In genomic region chr5:139765409-139766217, GRCh38 we compare ENCODE assay signal across 8 cellular contexts. TPM values are rescaled to one million over a fixed set of nuclear protein-coding genes. Genes with fewer than 3 reads are reported as not detected.
DNase-seq lines count a peak whose midpoint lies in the region; ATAC-seq and TF ChIP-seq lines count a peak whose summit lies in the region.

No MANE protein-coding gene starts in this region.

- no peak for TF ChIP-seq POLR2A in upper lobe of left lung (IDR thresholded peaks at IDR 0.05)

- DNase-seq in DMS79 treated with DMSO at 0.1 percent for 48 hours (lab: John Stamatoyannopoulos, UW) = peak; percentile 41
- peak; percentile 50 for DNase-seq in KG1 (lab: John Stamatoyannopoulos, UW)
- DNase-seq in activated naive CD8-positive, alpha-beta T cell treated with anti-CD3 and anti-CD28 coated beads, Interleukin-2, amount 50 U/mL, for 16 hours (ENCODE audit: low read depth, low spot score) = peak; percentile 56
- DNase-seq in cardiac septum (ENCODE audit: low spot score) = peak; percentile 90
- DNase-seq in pons (ENCODE audit: low spot score) = peak; percentile 81
- peak; percentile 80 to 96 for DNase-seq in upper lobe of left lung

- ATAC-seq in GM21619 (IDR thresholded peaks at IDR 0.05; ENCODE audit: unreplicated experiment) (peak; percentile 84), SK-N-SH treated with all-trans-retinoic acid at 6 μM for 48 hours (peak; percentile 93), upper lobe of left lung (ENCODE audit: low FRiP score in 2 of 2) (peak; percentile 91 to 95)

- H3K36me3 ChIP-seq in upper lobe of left lung = no peaks in the 10 kb centered on the region

- peaks cover 0 to 23% (median 9%) of the 10 kb centered on the region in 4 donors for H3K4me1 ChIP-seq in upper lobe of left lung

- intact Hi-C loops in cardiac septum (cut with DNase I) = loop anchor here (1.0 to 10.0 kb wide), 3 partner anchors 68 to 341 kb away; no protein-coding TSS in a partner anchor

- H3K9me3 ChIP-seq in upper lobe of left lung = no peaks in the 10 kb centered on the region

- H3K27ac ChIP-seq in upper lobe of left lung = peak overlapping the region in 1 of 4 donors; percentile 74

- TF ChIP-seq EP300 in upper lobe of left lung (IDR thresholded peaks at IDR 0.05) = no peak

- peaks cover 0 to 8% (median 7%) of the 10 kb centered on the region in 4 donors for H3K27me3 ChIP-seq in upper lobe of left lung

- peak overlapping the region; percentile 46 to 72 (median 58) for H3K4me3 ChIP-seq in upper lobe of left lung

- WGBS in upper lobe of left lung, 2 donors = 11 to 29% methylated on average over 13 to 36 of the region's 46 CpGs

- TF ChIP-seq CTCF in upper lobe of left lung (IDR thresholded peaks at IDR 0.05) = peak; percentile 94 to 99 (median 99)

TF ChIP-seq in SK-N-SH treated with all-trans-retinoic acid at 6 μM for 48 hours, 23 proteins besides CTCF, POLR2A, EP300 and RAD21:
- TF ChIP-seq SNAI2 (CRISPR knock-in tag; IDR thresholded peaks at IDR 0.05) = no peak
- TF ChIP-seq BACH2 (CRISPR knock-in tag; IDR thresholded peaks at IDR 0.05; ENCODE audit: borderline replicate concordance) = no peak
- TF ChIP-seq CREB5 (CRISPR knock-in tag; IDR thresholded peaks at IDR 0.05; ENCODE audit: low read depth) = no peak
- no peak for TF ChIP-seq RARB (CRISPR knock-in tag; IDR thresholded peaks at IDR 0.05)
- no peak for TF ChIP-seq ZNF8 (CRISPR knock-in tag; IDR thresholded peaks at IDR 0.05)
- no peak for TF ChIP-seq ZNF565 (CRISPR knock-in tag; conservative IDR thresholded peaks at IDR 0.05; ENCODE audit: low read depth)
- no peak for TF ChIP-seq CSDC2 (CRISPR knock-in tag; IDR thresholded peaks at IDR 0.05)
- no peak for TF ChIP-seq CSRNP3 (CRISPR knock-in tag; IDR thresholded peaks at IDR 0.05)
- no peak for TF ChIP-seq ZFP3 (CRISPR knock-in tag; IDR thresholded peaks at IDR 0.05)
- TF ChIP-seq ZNF70 (CRISPR knock-in tag; IDR thresholded peaks at IDR 0.05) = no peak
- no peak for TF ChIP-seq PPARA (CRISPR knock-in tag; IDR thresholded peaks at IDR 0.05; ENCODE audit: borderline replicate concordance)
- no peak for TF ChIP-seq TSHZ2 (CRISPR knock-in tag; IDR thresholded peaks at IDR 0.05)
TF ChIP-seq in SK-N-SH treated with all-trans-retinoic acid at 6 μM for 48 hours: peak in this region for 0.

RNA-seq across cellular contexts. Expression of gene PSD2, which starts 30.0 kb away (rescaled TPM):
- total RNA-seq in cardiac septum (0.08 TPM), upper lobe of left lung (under 1 TPM in 3 of 6 donors, not detected in 3; 0.10 to 0.15 (median 0.11) TPM)
